In the genomic region with DNA sequence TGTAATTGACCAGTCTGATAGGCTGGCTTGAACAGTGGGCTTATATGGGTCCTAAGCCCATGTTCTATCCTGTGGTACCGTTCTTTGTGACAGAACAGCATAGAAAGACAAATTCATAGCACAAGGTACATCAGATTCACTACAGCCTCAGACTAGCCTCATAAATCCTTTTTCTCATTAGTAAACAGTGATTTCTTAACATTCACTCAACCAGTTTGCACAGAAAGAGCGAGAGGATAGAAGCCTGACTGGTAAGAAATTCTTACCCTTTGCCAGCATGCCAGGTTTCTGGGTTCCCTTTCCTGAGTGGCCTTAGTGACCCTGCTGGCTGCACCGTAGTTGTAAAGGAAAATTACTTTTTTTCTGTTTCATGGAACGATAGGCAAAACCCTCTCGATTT, we compare ENCODE assay signal across 35 cellular contexts.
"Had no signal": no experiment of that assay in that cellular context is flagged by ENCODE, and none has a peak within 500 bp of the region (broad histone marks: within the 10 kb centered on the region; RNA-seq: fewer than 3 reads in every experiment).

No MANE protein-coding gene starts in this region.

- H3K36me3 ChIP-seq: MG63 had no signal

- H3K9me3 ChIP-seq: MG63 had no signal

- H3K4me2 ChIP-seq: KMS-11 had no signal

- DNase-seq: Karpas-422, Kasumi-1, MG63, MM.1S, MV-4-11, NCI-H1048, NCI-H1092, NCI-H1092 treated with DMSO at 0.1 percent for 48 hours, NCI-H1105, NCI-H1105 treated with DMSO at 0.1 percent for 48 hours, NCI-H1417, NCI-H1417 treated with DMSO at 0.1 percent for 48 hours, NCI-H1436, NCI-H1436 treated with DMSO at 0.1 percent for 48 hours, NCI-H146, NCI-H1694, NCI-H1694 treated with DMSO at 0.1 percent for 48 hours, NCI-H187, NCI-H187 treated with DMSO at 0.1 percent for 48 hours, NCI-H1930, NCI-H2029, NCI-H2029 treated with DMSO at 0.1 percent for 48 hours, NCI-H2081, NCI-H2081 treated with DMSO at 0.1 percent for 48 hours, NCI-H2107, NCI-H2171, NCI-H2171 treated with DMSO at 0.1 percent for 48 hours, NCI-H2227 treated with DMSO at 0.1 percent for 48 hours, NCI-H226, NCI-H345, NCI-H446, NCI-H446 treated with DMSO at 0.1 percent for 48 hours, NCI-H510A, NCI-H510A treated with DMSO at 0.1 percent for 48 hours had no signal

- H3K27ac ChIP-seq: KMS-11 had no signal

- H3K4me3 ChIP-seq: MG63 had no signal

- H3K27me3 ChIP-seq: MG63 had no signal
